Comparison of ENCODE assay signal across 10 cellular contexts in the genomic region with DNA sequence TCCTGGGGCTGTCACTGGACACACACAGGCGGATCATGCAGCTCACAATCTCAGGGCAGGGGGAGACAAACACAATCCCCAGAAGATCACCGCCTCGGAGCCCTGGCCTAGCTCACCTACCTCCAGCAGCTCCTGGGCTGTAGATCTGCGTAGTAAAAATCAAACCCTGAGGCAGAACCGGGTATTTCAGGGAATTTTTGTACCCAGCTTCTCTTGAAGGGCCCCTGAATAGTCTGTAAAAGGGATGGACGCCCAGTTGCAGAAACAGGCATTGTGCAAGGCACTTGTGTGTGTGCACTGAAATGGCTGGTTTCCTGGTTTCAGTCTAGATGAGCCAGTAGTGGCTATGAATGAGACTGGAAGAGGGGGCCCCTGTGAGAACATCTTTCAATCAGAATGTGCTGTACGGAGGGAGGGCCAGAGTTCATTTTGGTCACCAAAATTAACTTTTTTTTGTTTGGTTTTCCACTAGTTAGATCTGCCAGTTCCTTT. TPM values are rescaled to one million over a fixed set of nuclear protein-coding genes. Genes with fewer than 3 reads are reported as not detected.
A peak's percentile ranks its signal among the peaks of the same experiment; 100 is the strongest.
DNase-seq lines count a peak whose midpoint lies in the region; ATAC-seq and TF ChIP-seq lines count a peak whose summit lies in the region.
"Had no signal": no experiment of that assay in that cellular context is flagged by ENCODE, and none has a peak within 500 bp of the region (broad histone marks: within the 10 kb centered on the region; RNA-seq: fewer than 3 reads in every experiment).

No MANE protein-coding gene starts in this region.

- H3K4me3 ChIP-seq in heart right ventricle = no peak overlapping the region
- H3K4me3 ChIP-seq: colonic mucosa had no signal

- H3K4me3 Mint-ChIP-seq in T-cell = no peak overlapping the region

- H3K36me3 Mint-ChIP-seq in T-cell = peaks cover 16% of the 10 kb centered on the region

- 60 to 62% methylated on average over 7 of the region's 7 CpGs for WGBS in heart right ventricle, 2 donors

- H3K4me1 ChIP-seq in heart right ventricle = peaks cover 12 to 56% (median 39%) of the 10 kb centered on the region in 9 donors

- peak overlapping the region in 3 of 10 donors; percentile 3 to 55 (median 47) for H3K27ac ChIP-seq in heart right ventricle
- H3K27ac ChIP-seq: colonic mucosa had no signal

- peak in 2 of 9 donors; percentile 14 to 30 for TF ChIP-seq CTCF in heart right ventricle (IDR thresholded peaks at IDR 0.05)

- intact Hi-C loops in heart right ventricle (cut with DNase I) = loop anchor here in 6 of 10 donors (5.0 to 10.0 kb wide), 2 partner anchors 86 to 89 kb away; no protein-coding TSS in a partner anchor
- intact Hi-C loops in sciatic nerve (cut with DNase I) = no loop called here

- H3K9me3 ChIP-seq in heart right ventricle = no peaks in the 10 kb centered on the region
- H3K9me3 ChIP-seq: colonic mucosa had no signal

- no peaks in the 10 kb centered on the region for H3K27me3 ChIP-seq in heart right ventricle
- H3K27me3 ChIP-seq: colonic mucosa had no signal

- no peak for ATAC-seq in T-cell (replicated peaks in 1 of 4)
- ATAC-seq in heart right ventricle = peak in 6 of 8 donors; percentile 13 to 25 (median 17)
- peak; percentile 48 for ATAC-seq in sciatic nerve
- ATAC-seq in HG03045 (IDR thresholded peaks at IDR 0.05; ENCODE audit: unreplicated experiment) = no peak

- no peaks in the 10 kb centered on the region for H3K9me3 Mint-ChIP-seq in T-cell

- peak overlapping the region; percentile 46 to 58 for H3K27ac Mint-ChIP-seq in T-cell

- H3K36me3 ChIP-seq in heart right ventricle = peaks cover 0 to 42% (median 16%) of the 10 kb centered on the region in 9 donors
- H3K36me3 ChIP-seq: colonic mucosa had no signal

- POLR2A ChIA-PET in T-cell (lab: Charles Lee) = no interaction called here

- DNase-seq in NCI-H2227 (lab: John Stamatoyannopoulos, UW; ENCODE audit: unreplicated experiment) (peak; percentile 4), NCI-H2227 treated with DMSO at 0.1 percent for 48 hours (lab: John Stamatoyannopoulos, UW) (no peak), T-cell (no peak), heart right ventricle (no peak), sciatic nerve (ENCODE audit: low spot score) (no peak), kidney glomerular epithelial cell (lab: John Stamatoyannopoulos, UW) (no peak)
- no peak for DNase-seq in effector CD4-positive, alpha-beta T cell
- DNase-seq: colonic mucosa, NCI-H1694 had no signal

- CTCF ChIA-PET in T-cell (lab: Charles Lee) = no interaction called here

- H3K4me1 Mint-ChIP-seq in T-cell = peaks cover 7 to 27% (median 9%) of the 10 kb centered on the region in 3 donors

- H3K27me3 Mint-ChIP-seq in T-cell = no peaks in the 10 kb centered on the region

RNA-seq across cellular contexts. Expression of a gene that starts 54.9 kb away (rescaled TPM):
- total RNA-seq in T-cell = 1,000 to 10,000 TPM; 3,117 to 3,787 (median 3,363) TPM
- 1,000 to 10,000 TPM in 2 of 10 donors, 100 to 1,000 TPM in 8; 827 to 1,102 (median 884) TPM for total RNA-seq in heart right ventricle
- polyA plus RNA-seq in heart right ventricle = 1,000 to 10,000 TPM; 1,113 to 2,488 TPM
- 1,417 TPM for total RNA-seq in sciatic nerve

Comparison
In these comparisons a context has a peak if more than half of its experiments do, and no peak if none do; other contexts are left out.
1. ATAC-seq: peak in heart right ventricle (6 of 8) and sciatic nerve (single experiment); none in T-cell (0 of 4) and HG03045 (single experiment).